In genomic region chr1:26697441-26697977, GRCh38 we compare ENCODE assay signal across 8 cellular contexts. TPM values are rescaled to one million over a fixed set of nuclear protein-coding genes. Genes with fewer than 3 reads are reported as not detected.
A peak's percentile ranks its signal among the peaks of the same experiment; 100 is the strongest.
DNase-seq lines count a peak whose midpoint lies in the region; ATAC-seq, FAIRE-seq and TF ChIP-seq lines count a peak whose summit lies in the region.

No MANE protein-coding gene starts in this region.

- 0% methylated on average over 5 to 24 of the region's 28 CpGs for WGBS in endodermal cell (ENCODE audit: insufficient coverage in 1 of 2, insufficient read length in 1 of 2), 2 experiments
- WGBS in pancreas, 2 donors = 0% methylated on average over 12 to 28 of the region's 28 CpGs

- H3K9me3 ChIP-seq in ES-I3 (ENCODE audit: control insufficient read depth, insufficient read depth, low read length) (no peaks in the 10 kb centered on the region), MM.1S (replicated peaks; ENCODE audit: insufficient read depth, low read length) (no peaks in the 10 kb centered on the region), endodermal cell (ENCODE audit: control insufficient read depth, low read length) (no peaks in the 10 kb centered on the region), pancreas (no peaks in the 10 kb centered on the region)

- H3K27me3 Mint-ChIP-seq in endodermal cell (ENCODE audit: insufficient read depth) = no peaks in the 10 kb centered on the region

- no peak overlapping the region for H3K4me3 Mint-ChIP-seq in endodermal cell

- H3K9me2 ChIP-seq in MM.1S (replicated peaks; ENCODE audit: insufficient read depth, low read length) = no peaks in the 10 kb centered on the region

- no peak for DNase-seq in MM.1S
- DNase-seq in endodermal cell = peak; percentile 58
- DNase-seq in pancreas = peak in 3 of 6 donors; percentile 31 to 69 (median 33)
- no peak for DNase-seq in HuH-7 (ENCODE audit: low spot score)
- no peak for DNase-seq in putamen (ENCODE audit: low spot score)

- H3K36me3 ChIP-seq in ES-I3 (ENCODE audit: insufficient read depth, low read length) (no peaks in the 10 kb centered on the region), MM.1S (replicated peaks; ENCODE audit: insufficient read depth, low read length) (no peaks in the 10 kb centered on the region), endodermal cell (ENCODE audit: control insufficient read depth, insufficient read depth, low read length) (peaks cover 7% of the 10 kb centered on the region), pancreas (no peaks in the 10 kb centered on the region)

- H3K4me3 ChIP-seq in MM.1S (ENCODE audit: low read length) = peak overlapping the region; percentile 70
- H3K4me3 ChIP-seq in endodermal cell (ENCODE audit: low read length) = peak overlapping the region; percentile 87
- peak overlapping the region; percentile 73 to 99 (median 93) for H3K4me3 ChIP-seq in pancreas

- FAIRE-seq in pancreas (lab: Jason Lieb, UNC) = no peak

- peak overlapping the region; percentile 80 for H3K9ac ChIP-seq in ES-I3 (ENCODE audit: low read depth, low read length)
- H3K9ac ChIP-seq in MM.1S (ENCODE audit: low read length) = peak overlapping the region; percentile 91
- H3K9ac ChIP-seq in endodermal cell (ENCODE audit: extremely low read depth, low read length, poor library complexity, severe bottlenecking) = peak overlapping the region; percentile 85

- no peaks in the 10 kb centered on the region for H3K9me3 Mint-ChIP-seq in endodermal cell

- H4K20me1 ChIP-seq in MM.1S (ENCODE audit: insufficient read depth, low read length) = no peaks in the 10 kb centered on the region

- H3K27me3 ChIP-seq in MM.1S (replicated peaks; ENCODE audit: insufficient read depth, low read length) (no peaks in the 10 kb centered on the region), endodermal cell (ENCODE audit: control insufficient read depth, insufficient read depth, low read length, poor library complexity, severe bottlenecking) (no peaks in the 10 kb centered on the region), pancreas (no peaks in the 10 kb centered on the region)

- H3K36me3 Mint-ChIP-seq in endodermal cell (ENCODE audit: low read depth) = peaks cover 3% of the 10 kb centered on the region

- no peak for TF ChIP-seq CTCF in MM.1S (IDR thresholded peaks at IDR 0.05; ENCODE audit: low read length)
- TF ChIP-seq CTCF in endodermal cell (conservative IDR thresholded peaks at IDR 0.05) = no peak
- no peak for TF ChIP-seq CTCF in pancreas (IDR thresholded peaks at IDR 0.05)

- H2AFZ ChIP-seq in MM.1S (ENCODE audit: low read length) = no peak overlapping the region

- ATAC-seq in pancreas (no peak), HG03095 (IDR thresholded peaks at IDR 0.05; ENCODE audit: unreplicated experiment) (no peak), HG02623 (IDR thresholded peaks at IDR 0.05; ENCODE audit: unreplicated experiment) (no peak)

- H3K27ac ChIP-seq in MM.1S (ENCODE audit: low read length) (peak overlapping the region; percentile 84), endodermal cell (ENCODE audit: low read depth, low read length) (peak overlapping the region; percentile 90), pancreas (peak overlapping the region; percentile 80 to 96 (median 94))

- H3K79me2 ChIP-seq in MM.1S (ENCODE audit: low read length) = peaks cover 79% of the 10 kb centered on the region

- H3F3A ChIP-seq in MM.1S (ENCODE audit: insufficient read depth, low read length) = peaks cover 72% of the 10 kb centered on the region

- peaks cover 19% of the 10 kb centered on the region for H3K4me1 Mint-ChIP-seq in endodermal cell

- intact Hi-C loops in pancreas (cut with DNase I) = loop anchor here in 1 of 3 donors (5.0 kb wide), 1 partner anchor 40 kb away; no protein-coding TSS in a partner anchor

- H3K4me1 ChIP-seq in ES-I3 (ENCODE audit: insufficient read depth, low read length) (peaks cover 48% of the 10 kb centered on the region), MM.1S (ENCODE audit: low read length) (peaks cover 40% of the 10 kb centered on the region), endodermal cell (ENCODE audit: control insufficient read depth, insufficient read depth, low read length) (peaks cover 26% of the 10 kb centered on the region), pancreas (peaks cover 42 to 59% (median 54%) of the 10 kb centered on the region in 3 donors)

- peak overlapping the region; percentile 90 for H3K27ac Mint-ChIP-seq in endodermal cell

- H3K4me2 ChIP-seq in MM.1S (ENCODE audit: low read depth, low read length) = peak overlapping the region; percentile 85; the same call in 1 of the 2 replicates

RNA-seq across cellular contexts. Expression of gene ARID1A, which starts 1.7 kb away (rescaled TPM):
- total RNA-seq in endodermal cell (100 to 1,000 TPM; 118 to 128 TPM), pancreas (10 to 100 TPM; 24.0 to 39.9 (median 27.4) TPM)
- polyA plus RNA-seq in endodermal cell (2013, experiment 1 of 2) = 83.1 TPM
- polyA plus RNA-seq in endodermal cell (2013, experiment 2 of 2) = 81.4 TPM
- 10 to 100 TPM; 14.8 to 18.5 TPM for polyA plus RNA-seq in pancreas
